In the genomic region with DNA sequence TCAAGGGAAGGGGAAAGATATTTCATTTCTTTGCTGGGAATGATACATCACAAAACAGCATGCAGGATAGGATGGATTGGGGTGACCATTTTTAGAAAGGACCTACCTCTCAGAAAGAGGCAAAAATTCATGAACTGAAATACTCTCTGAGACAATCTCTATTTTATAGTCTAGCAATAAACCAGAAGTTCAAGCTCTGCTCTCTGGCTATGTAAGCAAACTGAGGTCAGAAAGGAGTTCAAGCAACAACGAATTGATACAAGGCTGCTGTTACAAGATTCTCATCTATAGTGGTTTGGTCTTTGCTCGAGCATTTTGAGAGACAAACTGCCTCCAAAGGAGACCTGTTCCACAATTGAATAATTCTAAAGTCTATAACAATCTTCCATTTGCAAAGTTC, we compare ENCODE assay signal across 9 cellular contexts.
"Had no signal": no experiment of that assay in that cellular context is flagged by ENCODE, and none has a peak within 500 bp of the region (broad histone marks: within the 10 kb centered on the region; RNA-seq: fewer than 3 reads in every experiment).

No MANE protein-coding gene starts in this region.

- H3K4me1 Mint-ChIP-seq: IgD-negative memory B cell had no signal

- H3K9me3 Mint-ChIP-seq: HFFc6 had no signal

- H3K27ac Mint-ChIP-seq: HFFc6, IgD-negative memory B cell had no signal

- H3K4me3 ChIP-seq: GM23248, HAP-1 had no signal

- H3K36me3 ChIP-seq: HAP-1 had no signal

- ATAC-seq: HCT116, HepG2 had no signal

- DNase-seq: GM23248, GOT3, H7, HFFc6 had no signal

- H3K9me3 ChIP-seq: HAP-1 had no signal

- FAIRE-seq: HepG2 had no signal

- H3K4me3 Mint-ChIP-seq: HFFc6, IgD-negative memory B cell had no signal

- H3K27me3 Mint-ChIP-seq: IgD-negative memory B cell had no signal

- H3K27ac ChIP-seq: GM23248, HL-60 had no signal
